ENCODE assay signal across 10 cellular contexts in genomic region chr22:35456757-35457156, GRCh38.
"Had no signal": no experiment of that assay in that cellular context is flagged by ENCODE, and none has a peak within 500 bp of the region (broad histone marks: within the 10 kb centered on the region; RNA-seq: fewer than 3 reads in every experiment).

No MANE protein-coding gene starts in this region.

- H3K9me3 Mint-ChIP-seq: GM23338, H9, HFFc6 had no signal

- FAIRE-seq: H1, H54, K562 had no signal

- H3K4me2 ChIP-seq: GM23338 had no signal

- ATAC-seq: GM23338, K562 had no signal

- H3K27ac ChIP-seq: HL-60 had no signal

- H3K27ac Mint-ChIP-seq: GM23338, H9, HFFc6 had no signal

- DNase-seq: H9, HCEC 1CT, HFFc6, IMR-90, KG1 had no signal

- H2AFZ ChIP-seq: GM23338 had no signal

- H3K4me3 ChIP-seq: GM23338, K562 had no signal

- H3K4me3 Mint-ChIP-seq: GM23338, H9, HFFc6 had no signal
